ENCODE assay signal across 8 cellular contexts in the genomic region with DNA sequence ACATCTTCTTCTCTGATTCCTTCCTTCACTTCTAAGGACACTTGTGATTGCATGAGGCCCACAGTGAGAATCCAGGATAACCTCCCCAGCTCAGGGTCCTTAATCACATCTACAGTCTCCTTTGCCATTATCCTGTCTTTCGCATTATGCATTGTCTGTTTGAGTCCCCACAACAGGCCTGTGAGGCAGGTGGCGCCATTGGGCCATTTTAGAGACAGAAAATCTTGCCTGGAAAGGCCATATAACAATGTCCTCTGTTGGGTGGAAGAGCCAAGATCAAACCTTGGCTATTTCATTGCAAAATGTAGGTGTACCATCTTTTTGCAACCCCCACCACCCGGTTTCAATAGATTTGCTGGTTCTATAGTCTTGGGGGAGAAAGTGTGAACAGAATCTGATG. TPM values are rescaled to one million over a fixed set of nuclear protein-coding genes. Genes with fewer than 3 reads are reported as not detected.
DNase-seq lines count a peak whose midpoint lies in the region; ATAC-seq and TF ChIP-seq lines count a peak whose summit lies in the region.

No MANE protein-coding gene starts in this region.

- no peak overlapping the region for H3K27ac Mint-ChIP-seq in progenitor cell of endocrine pancreas

- no peak overlapping the region for H2AFZ ChIP-seq in PC-9

- BruUV-seq in PC-9 (replicated peaks; lab: Mats Ljungman, UMichigan): no TSS peak

- H3K27me3 ChIP-seq in PC-9 (ENCODE audit: insufficient read depth, low read depth): no peaks in the 10 kb centered on the region

- no peaks in the 10 kb centered on the region for H3K79me2 ChIP-seq in PC-9 (ENCODE audit: low read depth)

- H4K20me1 ChIP-seq in PC-9 (ENCODE audit: insufficient read depth): no peaks in the 10 kb centered on the region

- H3K27ac ChIP-seq in PC-9: no peak overlapping the region

- no peaks in the 10 kb centered on the region for H3K36me3 Mint-ChIP-seq in progenitor cell of endocrine pancreas (ENCODE audit: insufficient read depth)

- CTCF ChIA-PET in PC-9 (lab: Charles Lee): no interaction called here

- H3K4me1 Mint-ChIP-seq in progenitor cell of endocrine pancreas (ENCODE audit: low read depth): no peaks in the 10 kb centered on the region

- no peak overlapping the region for H3K4me2 ChIP-seq in PC-9

- POLR2A ChIA-PET in PC-9 (lab: Charles Lee; ENCODE audit: unreplicated experiment): no interaction called here

- intact Hi-C loops in PC-9 (cut with micrococcal nuclease; ENCODE audit: unreplicated experiment): no loop called here

- no peaks in the 10 kb centered on the region for H3K9me3 ChIP-seq in PC-9 (ENCODE audit: insufficient read depth, low read depth)

- H3K9me2 ChIP-seq in PC-9 (ENCODE audit: insufficient read depth): no peaks in the 10 kb centered on the region

- no peaks in the 10 kb centered on the region for H3K9me3 Mint-ChIP-seq in progenitor cell of endocrine pancreas (ENCODE audit: low read depth)

- H3K4me1 ChIP-seq in PC-9 (replicated peaks; ENCODE audit: insufficient read depth): no peaks in the 10 kb centered on the region

- H3F3A ChIP-seq in PC-9 (ENCODE audit: insufficient read depth, low read depth): no peaks in the 10 kb centered on the region

- H3K27me3 Mint-ChIP-seq in progenitor cell of endocrine pancreas: peaks cover 10% of the 10 kb centered on the region

- no peaks in the 10 kb centered on the region for H3K36me3 ChIP-seq in PC-9 (ENCODE audit: low read depth)

- DNase-seq in NOMO-1 (lab: John Stamatoyannopoulos, UW; ENCODE audit: unreplicated experiment in 2 of 2) (peak; percentile 17 to 32), NOMO-1 treated with dmso at 0.1 percent for 144 hours (lab: John Stamatoyannopoulos, UW; ENCODE audit: unreplicated experiment) (no peak), PC-9 (peak in 1 of 2 experiments; percentile 37), globus pallidus (ENCODE audit: low spot score) (peak; percentile 68), progenitor cell of endocrine pancreas (ENCODE audit: low spot score, unreplicated experiment) (peak; percentile 29), cortex of kidney (lab: John Stamatoyannopoulos, UW) (no peak)
- peak; percentile 43 for DNase-seq in activated T-helper 9 cell treated with anti-CD3 and anti-CD28 coated beads, Interleukin-2, amount 50 U/mL, for 16 hours (ENCODE audit: low read depth)

- peak; percentile 84 for ATAC-seq in HG03039 (IDR thresholded peaks at IDR 0.05; ENCODE audit: unreplicated experiment)

- H3K4me3 ChIP-seq in PC-9: no peak overlapping the region

- TF ChIP-seq CTCF in PC-9 (conservative IDR thresholded peaks at IDR 0.05): peak; percentile 56
- peak; percentile 63 for TF ChIP-seq CTCF in progenitor cell of endocrine pancreas (IDR thresholded peaks at IDR 0.05; ENCODE audit: unreplicated experiment)

- H3K4me3 Mint-ChIP-seq in progenitor cell of endocrine pancreas (ENCODE audit: low read depth): no peak overlapping the region

RNA-seq across cellular contexts. Expression of gene DCUN1D4, which starts 11.8 kb away (rescaled TPM):
- total RNA-seq in PC-9 (2021) (24.9 and 25.3 TPM in 2 replicates), progenitor cell of endocrine pancreas (69.8 and 82.8 TPM in 2 replicates)

Comparison
In these comparisons a context has a peak if more than half of its experiments do, and no peak if none do; other contexts are left out.
1. DNase-seq: peak in NOMO-1 (2 of 2), activated T-helper 9 cell treated with anti-CD3 and anti-CD28 coated beads, Interleukin-2, amount 50 U/mL, for 16 hours (single experiment), globus pallidus (single experiment) and progenitor cell of endocrine pancreas (single experiment); none in NOMO-1 treated with dmso at 0.1 percent for 144 hours (single experiment) and cortex of kidney (single experiment).